1 cellular context compared by ENCODE assay signal in genomic region chr19:49451430-49452181, GRCh38.
TF ChIP-seq lines count a peak whose summit lies in the region.

TSS of gene PIH1D1 (minus strand) at chr19:49451814. CDS start at chr19:49451574, 240 bp downstream.

TF ChIP-seq in HepG2, 621 proteins besides CTCF, POLR2A, EP300 and RAD21 (continued from another document and continues in another):
- no peak for TF ChIP-seq ZNF576 (CRISPR knock-in tag; IDR thresholded peaks at IDR 0.05)
- 0 out of 2 replicates have a peak, but pooled peaks have one; percentile 9 for TF ChIP-seq RARA (CRISPR knock-in tag; IDR thresholded peaks at IDR 0.05)
- TF ChIP-seq HNRNPH1 (optimal IDR thresholded peaks at IDR 0.05; ENCODE audit: low read depth, low read length), result no peak
- no peak for TF ChIP-seq MLXIP (CRISPR knock-in tag; IDR thresholded peaks at IDR 0.05; ENCODE audit: borderline replicate concordance)
- TF ChIP-seq ZNF143 (CRISPR knock-in tag; IDR thresholded peaks at IDR 0.05), result peak; percentile 73
- TF ChIP-seq ZNF230 (CRISPR knock-in tag; IDR thresholded peaks at IDR 0.05), result no peak
- no peak for TF ChIP-seq IKZF1 (IDR thresholded peaks at IDR 0.05)
- TF ChIP-seq NR2F1 (CRISPR knock-in tag; IDR thresholded peaks at IDR 0.05), result no peak
- 0 out of 2 replicates have a peak, but pooled peaks have one; percentile 11 for TF ChIP-seq SIX4 (CRISPR knock-in tag; IDR thresholded peaks at IDR 0.05)
- TF ChIP-seq ZNF44 (CRISPR knock-in tag; IDR thresholded peaks at IDR 0.05), result no peak
- TF ChIP-seq GATAD1 (CRISPR knock-in tag; IDR thresholded peaks at IDR 0.05), result peak; percentile 90
- no peak for TF ChIP-seq EEA1 (CRISPR knock-in tag; IDR thresholded peaks at IDR 0.05; ENCODE audit: borderline replicate concordance)
- TF ChIP-seq LCORL (IDR thresholded peaks at IDR 0.05), result no peak
- 0 out of 2 replicates have a peak, but pooled peaks have one; percentile 35 for TF ChIP-seq LCORL (CRISPR knock-in tag; IDR thresholded peaks at IDR 0.05)
- TF ChIP-seq GLMP (CRISPR knock-in tag; IDR thresholded peaks at IDR 0.05; ENCODE audit: borderline replicate concordance), result no peak
- TF ChIP-seq LRRFIP1 (CRISPR knock-in tag; conservative IDR thresholded peaks at IDR 0.05), result no peak
- no peak for TF ChIP-seq GPN1 (CRISPR knock-in tag; IDR thresholded peaks at IDR 0.05; ENCODE audit: borderline replicate concordance)
- TF ChIP-seq ZZZ3 (CRISPR knock-in tag; IDR thresholded peaks at IDR 0.05; ENCODE audit: borderline replicate concordance), result no peak
- TF ChIP-seq ZNF136 (CRISPR knock-in tag; IDR thresholded peaks at IDR 0.05; ENCODE audit: low read depth), result peak; percentile 56; the same call in 1 of the 2 replicates
- TF ChIP-seq SPEN (CRISPR knock-in tag; IDR thresholded peaks at IDR 0.05; ENCODE audit: low read depth), result peak; percentile 75
- TF ChIP-seq GTF3A (CRISPR knock-in tag; conservative IDR thresholded peaks at IDR 0.05), result no peak
- no peak for TF ChIP-seq ZNF782 (CRISPR knock-in tag; IDR thresholded peaks at IDR 0.05; ENCODE audit: borderline replicate concordance)
- TF ChIP-seq ZKSCAN8 (CRISPR knock-in tag; IDR thresholded peaks at IDR 0.05; ENCODE audit: borderline replicate concordance), result no peak
- TF ChIP-seq HBP1 (CRISPR knock-in tag; IDR thresholded peaks at IDR 0.05; ENCODE audit: low read depth), result peak; percentile 81
- no peak for TF ChIP-seq U2AF1 (optimal IDR thresholded peaks at IDR 0.05; ENCODE audit: low read depth, low read length)
- no peak for TF ChIP-seq JUN (CRISPR knock-in tag; IDR thresholded peaks at IDR 0.05)
- TF ChIP-seq IRX3 (CRISPR knock-in tag; IDR thresholded peaks at IDR 0.05; ENCODE audit: borderline replicate concordance, low read depth), result peak; percentile 26; the same call in 1 of the 2 replicates
- no peak for TF ChIP-seq SMARCE1 (IDR thresholded peaks at IDR 0.05; ENCODE audit: borderline replicate concordance)
- TF ChIP-seq ARID4A (CRISPR knock-in tag; IDR thresholded peaks at IDR 0.05; ENCODE audit: borderline replicate concordance), result peak; percentile 89
- no peak for TF ChIP-seq ZNF205 (CRISPR knock-in tag; IDR thresholded peaks at IDR 0.05)
- no peak for TF ChIP-seq ATF5 (CRISPR knock-in tag; IDR thresholded peaks at IDR 0.05; ENCODE audit: low read depth)
- TF ChIP-seq PRDM10 (CRISPR knock-in tag; IDR thresholded peaks at IDR 0.05; ENCODE audit: low read depth), result peak; percentile 48; the same call in 1 of the 2 replicates
- TF ChIP-seq HDAC1 (CRISPR knock-in tag; IDR thresholded peaks at IDR 0.05), result peak; percentile 61; the same call in 1 of the 2 replicates
- TF ChIP-seq ELF1 (CRISPR knock-in tag; IDR thresholded peaks at IDR 0.05), result peak; percentile 91
- peak; percentile 72 for TF ChIP-seq FOXP4 (CRISPR knock-in tag; IDR thresholded peaks at IDR 0.05)
- TF ChIP-seq ETS1 (CRISPR knock-in tag; IDR thresholded peaks at IDR 0.05), result no peak
- no peak for TF ChIP-seq MYC (CRISPR knock-in tag; IDR thresholded peaks at IDR 0.05; ENCODE audit: borderline replicate concordance)
- TF ChIP-seq HNF4G (IDR thresholded peaks at IDR 0.05; ENCODE audit: borderline replicate concordance, low read depth, low read length), result no peak
- no peak for TF ChIP-seq HNF4G (CRISPR knock-in tag; IDR thresholded peaks at IDR 0.05; ENCODE audit: borderline replicate concordance, low read depth)
- TF ChIP-seq ZNF460 (CRISPR knock-in tag; IDR thresholded peaks at IDR 0.05; ENCODE audit: borderline replicate concordance), result no peak
- TF ChIP-seq ZNF207 (IDR thresholded peaks at IDR 0.05; ENCODE audit: borderline replicate concordance), result no peak
- TF ChIP-seq ZNF274 (CRISPR knock-in tag; IDR thresholded peaks at IDR 0.05), result 0 out of 2 replicates have a peak, but pooled peaks have one; percentile 30
- TF ChIP-seq TCF7L2 (IDR thresholded peaks at IDR 0.05; ENCODE audit: low read depth, low read length), result no peak
